8 cellular contexts compared by ENCODE assay signal in the genomic region with DNA sequence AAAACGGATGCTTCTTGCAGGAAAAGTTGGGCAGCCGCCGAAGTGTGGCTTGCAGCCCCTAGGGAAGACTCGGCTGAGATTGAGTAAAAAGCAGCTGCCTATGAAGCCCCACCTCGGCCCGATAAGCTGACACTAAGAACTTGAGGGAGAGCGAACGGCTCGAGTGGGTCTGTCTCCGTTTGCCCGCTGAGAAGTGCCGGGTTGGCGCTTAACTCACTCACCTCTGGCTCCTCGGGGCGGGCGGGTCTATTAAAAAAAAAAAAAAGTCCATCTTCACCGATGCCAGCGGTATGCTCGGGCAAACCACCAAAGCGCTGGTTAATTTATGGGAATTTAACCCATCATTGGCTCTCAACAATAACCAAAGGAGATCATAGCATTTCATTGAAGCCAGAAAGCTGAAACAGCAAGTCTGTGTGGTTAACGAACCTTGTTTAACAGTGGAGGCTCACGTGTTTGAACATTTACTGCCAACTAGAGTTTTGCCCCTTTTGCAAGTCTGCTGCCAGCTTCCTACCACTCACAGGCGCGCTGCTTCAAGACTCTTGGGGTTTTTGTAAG. TPM values are rescaled to one million over a fixed set of nuclear protein-coding genes. Genes with fewer than 3 reads are reported as not detected.
DNase-seq lines count a peak whose midpoint lies in the region; FAIRE-seq and TF ChIP-seq lines count a peak whose summit lies in the region.

No MANE protein-coding gene starts in this region.

- H3K27me3 ChIP-seq in HUES6 (ENCODE audit: control insufficient read depth, insufficient read depth, low read length) (no peaks in the 10 kb centered on the region), bronchial epithelial cell (ENCODE audit: control insufficient read depth, insufficient read depth, low read length) (no peaks in the 10 kb centered on the region)

- H3K4me3 Mint-ChIP-seq in T-helper 2 cell treated with Interferon-gamma antibody and Interleukin-4, amounts not matched to agents 5 μg/mL and 100 μg/mL, for 36 hours = peak overlapping the region; percentile 88

- no peak for TF ChIP-seq POLR2A in H54 (IDR thresholded peaks at IDR 0.05; ENCODE audit: low read depth, low read length)

- H3K4me3 ChIP-seq in HUES6 (ENCODE audit: low read depth, low read length) = peak overlapping the region; percentile 70
- H3K4me3 ChIP-seq in bronchial epithelial cell (ENCODE audit: low read depth, low read length) = peak overlapping the region; percentile 71
- H3K4me3 ChIP-seq in kidney (ENCODE audit: low read length in 2 of 2) = peak overlapping the region; percentile 73 to 81

- H3K36me3 ChIP-seq in HUES6 (ENCODE audit: control insufficient read depth, insufficient read depth, low read length) = no peaks in the 10 kb centered on the region
- no peaks in the 10 kb centered on the region for H3K36me3 ChIP-seq in bronchial epithelial cell (ENCODE audit: control insufficient read depth, insufficient read depth, low read length)
- no peaks in the 10 kb centered on the region for H3K36me3 ChIP-seq in kidney (ENCODE audit: control insufficient read depth in 1 of 2, insufficient read depth in 2 of 2, low read length in 2 of 2)

- TF ChIP-seq CTCF in bronchial epithelial cell (IDR thresholded peaks at IDR 0.05; ENCODE audit: insufficient read depth, low read length, severe bottlenecking) (no peak), kidney (IDR thresholded peaks at IDR 0.05; ENCODE audit: borderline replicate concordance, extremely low read depth, insufficient read depth) (no peak), D721Med (IDR thresholded peaks at IDR 0.05; ENCODE audit: insufficient read depth, missing control alignments) (no peak)

- DNase-seq in D341Med (ENCODE audit: low spot score) = peak; percentile 67
- peak; percentile 18 for DNase-seq in T-helper 2 cell treated with Interferon-gamma antibody and Interleukin-4, amounts not matched to agents 5 μg/mL and 100 μg/mL, for 36 hours (ENCODE audit: low spot score)
- DNase-seq in bronchial epithelial cell (ENCODE audit: low read depth) = peak; percentile 45
- DNase-seq in kidney = no peak
- peak; percentile 26 for DNase-seq in stimulated activated CD4-positive, alpha-beta T cell treated with anti-CD3 and anti-CD28 coated beads, Interleukin-12 subunit alpha, Interleukin-12 subunit beta, amount 100 ng/mL, for 4 hours
- DNase-seq in H54 (ENCODE audit: insufficient read length, low spot score) = no peak
- no peak for DNase-seq in D721Med (ENCODE audit: insufficient read length, low spot score)

- no peaks in the 10 kb centered on the region for H3K27me3 Mint-ChIP-seq in T-helper 2 cell treated with Interferon-gamma antibody and Interleukin-4, amounts not matched to agents 5 μg/mL and 100 μg/mL, for 36 hours (ENCODE audit: low read depth)

- peaks cover 19% of the 10 kb centered on the region for H3K4me1 ChIP-seq in HUES6 (ENCODE audit: control insufficient read depth, insufficient read depth, low read length)
- peaks cover 2 to 14% of the 10 kb centered on the region in 2 donors for H3K4me1 ChIP-seq in kidney (ENCODE audit: control insufficient read depth in 1 of 2, insufficient read depth in 1 of 2, low read depth in 1 of 2, low read length in 2 of 2)

- H3K4me1 Mint-ChIP-seq in T-helper 2 cell treated with Interferon-gamma antibody and Interleukin-4, amounts not matched to agents 5 μg/mL and 100 μg/mL, for 36 hours (ENCODE audit: low read depth) = peaks cover 34% of the 10 kb centered on the region

- H3K9me3 ChIP-seq in HUES6 (ENCODE audit: control insufficient read depth, insufficient read depth, low read depth, low read length) = no peaks in the 10 kb centered on the region
- H3K9me3 ChIP-seq in kidney (ENCODE audit: control insufficient read depth in 1 of 2, low read length in 2 of 2) = no peaks in the 10 kb centered on the region

- FAIRE-seq in bronchial epithelial cell (lab: Jason Lieb, UNC) = no peak
- no peak for FAIRE-seq in kidney (lab: Jason Lieb, UNC)
- FAIRE-seq in H54 (lab: Jason Lieb, UNC) = no peak
- FAIRE-seq in D721Med (lab: Jason Lieb, UNC) = no peak

- H3K9me3 Mint-ChIP-seq in T-helper 2 cell treated with Interferon-gamma antibody and Interleukin-4, amounts not matched to agents 5 μg/mL and 100 μg/mL, for 36 hours = no peaks in the 10 kb centered on the region

- peak overlapping the region; percentile 88 for H3K9ac ChIP-seq in HUES6 (ENCODE audit: low read length)
- H3K9ac ChIP-seq in kidney (ENCODE audit: low read length in 2 of 2) = peak overlapping the region; percentile 65 to 69

- H3K36me3 Mint-ChIP-seq in T-helper 2 cell treated with Interferon-gamma antibody and Interleukin-4, amounts not matched to agents 5 μg/mL and 100 μg/mL, for 36 hours (ENCODE audit: low read depth) = peaks cover 14% of the 10 kb centered on the region

- H3K27ac Mint-ChIP-seq in T-helper 2 cell treated with Interferon-gamma antibody and Interleukin-4, amounts not matched to agents 5 μg/mL and 100 μg/mL, for 36 hours = peak overlapping the region; percentile 80

- intact Hi-C loops in kidney (cut with DNase I) = loop anchor here (5.0 kb wide), 1 partner anchor 34 kb away; no protein-coding TSS in a partner anchor

- no peak overlapping the region for H3K27ac ChIP-seq in HUES6 (ENCODE audit: low read depth, low read length)
- peak overlapping the region; percentile 32 to 84 for H3K27ac ChIP-seq in kidney (ENCODE audit: low read depth in 2 of 2, low read length in 2 of 2)

RNA-seq across cellular contexts. Expression of a gene that starts 1.0 kb away (rescaled TPM):
- 10.5 and 24.3 TPM in 2 replicates for total RNA-seq in bronchial epithelial cell
- 45.1 TPM for total RNA-seq in kidney
- 4.8 TPM for polyA plus RNA-seq in kidney (ENCODE audit: insufficient read depth, low read depth, low replicate concordance)

RNA-seq across cellular contexts. Expression of a gene that starts 55.5 kb away (rescaled TPM):
- total RNA-seq in bronchial epithelial cell = 12.8 and 21.9 TPM in 2 replicates
- total RNA-seq in kidney = 41.7 TPM
- polyA plus RNA-seq in kidney (ENCODE audit: insufficient read depth, low read depth, low replicate concordance) = 57.2 TPM

RNA-seq across cellular contexts. Expression of a gene that starts 55.6 kb away (rescaled TPM):
- 34.8 and 42.0 TPM in 2 replicates for total RNA-seq in bronchial epithelial cell
- 124 TPM for total RNA-seq in kidney
- 163 TPM for polyA plus RNA-seq in kidney (ENCODE audit: insufficient read depth, low read depth, low replicate concordance)

Comparison
In these comparisons a context has a peak if more than half of its experiments do, and no peak if none do; other contexts are left out.
1. DNase-seq: peak in D341Med (single experiment), T-helper 2 cell treated with Interferon-gamma antibody and Interleukin-4, amounts not matched to agents 5 μg/mL and 100 μg/mL, for 36 hours (single experiment), bronchial epithelial cell (single experiment) and stimulated activated CD4-positive, alpha-beta T cell treated with anti-CD3 and anti-CD28 coated beads, Interleukin-12 subunit alpha, Interleukin-12 subunit beta, amount 100 ng/mL, for 4 hours (single experiment); none in kidney (single experiment), H54 (single experiment) and D721Med (single experiment).
2. Peak in every context shown above with its lines, with median percentiles within 50 percentile points of each other: H3K4me3 ChIP-seq.